16 cellular contexts compared by ENCODE assay signal in genomic region chr7:137685439-137686164, GRCh38.
"Had no signal": no experiment of that assay in that cellular context is flagged by ENCODE, and none has a peak within 500 bp of the region (broad histone marks: within the 10 kb centered on the region; RNA-seq: fewer than 3 reads in every experiment).

No MANE protein-coding gene starts in this region.

- H3K4me3 ChIP-seq: ascending aorta, left lung, testis had no signal

- H3K36me3 Mint-ChIP-seq: memory B cell had no signal

- DNase-seq: activated CD4-positive, alpha-beta T cell treated with anti-CD3 and anti-CD28 coated beads, Interleukin-2, amount 50 U/mL, for 48 hours; activated naive CD4-positive, alpha-beta T cell treated with anti-CD3 and anti-CD28 coated beads for 36 hours; activated naive CD8-positive, alpha-beta T cell treated with anti-CD3 and anti-CD28 coated beads, Interleukin-2, amount 50 U/mL, for 24 hours; hippocampal formation; left lung; stimulated activated CD4-positive, alpha-beta T cell treated with anti-CD3 and anti-CD28 coated beads, Interleukin-1b, Interleukin-23, amount 100 ng/mL, for 48 hours; stimulated activated naive CD8-positive, alpha-beta T cell treated with anti-CD3 and anti-CD28 coated beads, Interleukin-15, amount 100 ng/mL, for 72 hours; T-helper 1 cell; testis had no signal

- H3K27ac ChIP-seq: ascending aorta, left lung, testis, VCaP had no signal

- H3K36me3 ChIP-seq: ascending aorta, left lung had no signal

- H3K9me3 Mint-ChIP-seq: activated naive CD4-positive, alpha-beta T cell treated with anti-CD3 and anti-CD28 coated beads for 36 hours; activated naive CD8-positive, alpha-beta T cell treated with anti-CD3 and anti-CD28 coated beads, Interleukin-2, amount 50 U/mL, for 24 hours; activated T-helper 2 cell treated with anti-CD3 and anti-CD28 coated beads, Interferon-gamma antibody, Interleukin-2, Interleukin-4, amounts not matched to agents 10 μg/mL and 5 μg/mL and 100 μg/mL, durations not matched to agents 14 hours and 24 hours and 36 hours; memory B cell; nephron; stimulated activated naive CD8-positive, alpha-beta T cell treated with anti-CD3 and anti-CD28 coated beads, Interleukin-15, amount 100 ng/mL, for 72 hours had no signal

- H3K4me3 Mint-ChIP-seq: activated naive CD4-positive, alpha-beta T cell treated with anti-CD3 and anti-CD28 coated beads for 36 hours; activated naive CD8-positive, alpha-beta T cell treated with anti-CD3 and anti-CD28 coated beads, Interleukin-2, amount 50 U/mL, for 24 hours; memory B cell; nephron; stimulated activated naive CD8-positive, alpha-beta T cell treated with anti-CD3 and anti-CD28 coated beads, Interleukin-15, amount 100 ng/mL, for 72 hours had no signal

- H3K27me3 ChIP-seq: ascending aorta, left lung, testis had no signal

- H3K9me3 ChIP-seq: ascending aorta, left lung, testis had no signal

- H3K27ac Mint-ChIP-seq: activated naive CD4-positive, alpha-beta T cell treated with anti-CD3 and anti-CD28 coated beads for 36 hours; activated naive CD8-positive, alpha-beta T cell treated with anti-CD3 and anti-CD28 coated beads, Interleukin-2, amount 50 U/mL, for 24 hours; activated T-helper 2 cell treated with anti-CD3 and anti-CD28 coated beads, Interferon-gamma antibody, Interleukin-2, Interleukin-4, amounts not matched to agents 10 μg/mL and 5 μg/mL and 100 μg/mL, durations not matched to agents 14 hours and 24 hours and 36 hours; memory B cell; nephron had no signal

- H3K4me1 ChIP-seq: left lung, testis had no signal

- H3K4me1 Mint-ChIP-seq: activated naive CD8-positive, alpha-beta T cell treated with anti-CD3 and anti-CD28 coated beads, Interleukin-2, amount 50 U/mL, for 24 hours; memory B cell; nephron; stimulated activated naive CD8-positive, alpha-beta T cell treated with anti-CD3 and anti-CD28 coated beads, Interleukin-15, amount 100 ng/mL, for 72 hours had no signal

- ATAC-seq: activated naive CD8-positive, alpha-beta T cell treated with anti-CD3 and anti-CD28 coated beads, Interleukin-2, amount 50 U/mL, for 24 hours; esophagus mucosa; left lung; sciatic nerve; stimulated activated naive CD8-positive, alpha-beta T cell treated with anti-CD3 and anti-CD28 coated beads, Interleukin-15, amount 100 ng/mL, for 72 hours had no signal

- H3K27me3 Mint-ChIP-seq: activated naive CD8-positive, alpha-beta T cell treated with anti-CD3 and anti-CD28 coated beads, Interleukin-2, amount 50 U/mL, for 24 hours had no signal
